9 cellular contexts compared by ENCODE assay signal in the genomic region with DNA sequence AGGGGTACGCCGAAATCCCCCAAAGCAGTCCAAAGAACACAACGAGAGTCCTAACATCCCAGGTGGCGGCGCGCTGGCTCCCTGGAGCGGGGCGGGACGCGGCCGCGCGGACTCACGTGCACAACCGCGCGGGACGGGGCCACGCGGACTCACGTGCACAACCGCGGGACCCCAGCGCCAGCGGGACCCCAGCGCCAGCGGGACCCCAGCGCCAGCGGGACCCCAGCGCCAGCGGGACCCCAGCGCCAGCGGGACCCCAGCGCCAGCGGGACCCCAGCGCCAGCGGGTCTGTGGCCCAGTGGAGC. TPM values are rescaled to one million over a fixed set of nuclear protein-coding genes. Genes with fewer than 3 reads are reported as not detected.
DNase-seq lines count a peak whose midpoint lies in the region; ATAC-seq and TF ChIP-seq lines count a peak whose summit lies in the region.
"Not testable (repeated sequence)": the region's sequence is repeated elsewhere in the genome, so short reads cannot be mapped to it uniquely, and the experiment has no call there.
"Had no signal": no experiment of that assay in that cellular context is flagged by ENCODE, and none has a peak within 500 bp of the region (broad histone marks: within the 10 kb centered on the region; RNA-seq: fewer than 3 reads in every experiment).

No MANE protein-coding gene starts in this region.

- peaks cover 24 to 38% (median 37%) of the 10 kb centered on the region in 3 donors for H3K27me3 Mint-ChIP-seq in CD14-positive monocyte (ENCODE audit: low read depth in 3 of 3)
- peaks cover 26% of the 10 kb centered on the region for H3K27me3 Mint-ChIP-seq in activated CD4-positive, alpha-beta T cell treated with anti-CD3 and anti-CD28 coated beads, Interleukin-2, amount 10 ng/mL, durations not matched to agents 7 days and 5 days
- peaks cover 19% of the 10 kb centered on the region for H3K27me3 Mint-ChIP-seq in activated naive CD8-positive, alpha-beta T cell treated with anti-CD3 and anti-CD28 coated beads, Interleukin-2, amount 10 ng/mL, durations not matched to agents 7 days and 5 days

- H3K4me3 Mint-ChIP-seq in CD14-positive monocyte: peak overlapping the region; percentile 99 to 100
- H3K4me3 Mint-ChIP-seq in activated CD4-positive, alpha-beta T cell treated with anti-CD3 and anti-CD28 coated beads, Interleukin-2, amount 10 ng/mL, durations not matched to agents 7 days and 5 days: peak overlapping the region; percentile 64
- peak overlapping the region; percentile 89 for H3K4me3 Mint-ChIP-seq in activated naive CD8-positive, alpha-beta T cell treated with anti-CD3 and anti-CD28 coated beads, Interleukin-2, amount 10 ng/mL, durations not matched to agents 7 days and 5 days

- not testable (repeated sequence) for BruUV-seq in IMR-90 (replicated peaks; lab: Mats Ljungman, UMichigan)

- DNase-seq in CD14-positive monocyte (ENCODE audit: low spot score); IMR-90; activated CD4-positive, alpha-beta T cell treated with anti-CD3 and anti-CD28 coated beads, Interleukin-2, amount 10 ng/mL, durations not matched to agents 7 days and 5 days; activated naive CD8-positive, alpha-beta T cell treated with anti-CD3 and anti-CD28 coated beads, Interleukin-2, amount 10 ng/mL, durations not matched to agents 7 days and 5 days; esophagus muscularis mucosa (ENCODE audit: extremely low spot score); neuronal stem cell (ENCODE audit: low spot score); stomach: not testable (repeated sequence)
- peak; percentile 34 for DNase-seq in left kidney (ENCODE audit: low read depth, low spot score)

- H4K8ac ChIP-seq in IMR-90 (ENCODE audit: low read depth in 2 of 2, low read length in 2 of 2); neuronal stem cell (ENCODE audit: low read depth, low read length): not testable (repeated sequence)

- H3K36me3 ChIP-seq in IMR-90 (ENCODE audit: control insufficient read depth, insufficient read depth, low read length); esophagus muscularis mucosa; neuronal stem cell (replicated peaks in 1 of 2; ENCODE audit: control insufficient read depth in 2 of 2, insufficient read depth in 2 of 2, low read length in 2 of 2); stomach: not testable (repeated sequence)

- H3K18ac ChIP-seq in IMR-90 (ENCODE audit: low read depth, low read length): not testable (repeated sequence)
- H3K18ac ChIP-seq in neuronal stem cell (ENCODE audit: low read length): peak overlapping the region; percentile 39

- TF ChIP-seq RAD21 in IMR-90 (IDR thresholded peaks at IDR 0.05; ENCODE audit: low read length): not testable (repeated sequence)

- not testable (repeated sequence) for H3K9me3 ChIP-seq in IMR-90 (ENCODE audit: control insufficient read depth, insufficient read depth, low read length); esophagus muscularis mucosa; neuronal stem cell (replicated peaks in 1 of 2; ENCODE audit: control insufficient read depth in 2 of 2, insufficient read depth in 1 of 2, low read depth in 1 of 2, low read length in 2 of 2); stomach

- intact Hi-C loops in CD14-positive monocyte (cut with micrococcal nuclease): loop anchor here in 1 of 2 donors (10.0 kb wide), 1 partner anchor 68 kb away; a partner anchor contains a TSS
- intact Hi-C loops in IMR-90 (cut with micrococcal nuclease); esophagus muscularis mucosa (cut with DNase I): not testable (repeated sequence)
- intact Hi-C loops in stomach (cut with DNase I; ENCODE audit: low total_unique reads): loop anchor here (10.0 kb wide), 1 partner anchor 198 kb away; no protein-coding TSS in a partner anchor

- H3K4me1 Mint-ChIP-seq in CD14-positive monocyte: peaks cover 45% of the 10 kb centered on the region
- H3K4me1 Mint-ChIP-seq in activated CD4-positive, alpha-beta T cell treated with anti-CD3 and anti-CD28 coated beads, Interleukin-2, amount 10 ng/mL, durations not matched to agents 7 days and 5 days: peaks cover 29% of the 10 kb centered on the region
- peaks cover 24% of the 10 kb centered on the region for H3K4me1 Mint-ChIP-seq in activated naive CD8-positive, alpha-beta T cell treated with anti-CD3 and anti-CD28 coated beads, Interleukin-2, amount 10 ng/mL, durations not matched to agents 7 days and 5 days

- H3K27me3 ChIP-seq in IMR-90 (ENCODE audit: control insufficient read depth, insufficient read depth, low read length) (peaks cover 51% of the 10 kb centered on the region), esophagus muscularis mucosa (peaks cover 0 to 71% (median 27%) of the 10 kb centered on the region in 4 donors), neuronal stem cell (ENCODE audit: control insufficient read depth in 3 of 3, insufficient read depth in 3 of 3, low read depth in 1 of 3, low read length in 3 of 3) (peaks cover 53 to 77% (median 67%) of the 10 kb centered on the region in 3 experiments), stomach (peaks cover 0 to 69% (median 37%) of the 10 kb centered on the region in 3 donors)

- H2AK5ac ChIP-seq in IMR-90 (ENCODE audit: low read depth, low read length); neuronal stem cell (ENCODE audit: low read depth, low read length): not testable (repeated sequence)

- not testable (repeated sequence) for H3K9ac ChIP-seq in IMR-90 (ENCODE audit: low read depth, low read length); neuronal stem cell (ENCODE audit: low read depth, low read length, poor library complexity)

- POLR2A ChIA-PET in IMR-90 (lab: Charles Lee; ENCODE audit: unreplicated experiment); activated CD4-positive, alpha-beta T cell treated with anti-CD3 and anti-CD28 coated beads, Interleukin-2, amount 10 ng/mL, durations not matched to agents 7 days and 5 days (lab: Charles Lee): not testable (repeated sequence)
- POLR2A ChIA-PET in activated naive CD8-positive, alpha-beta T cell treated with anti-CD3 and anti-CD28 coated beads, Interleukin-2, amount 10 ng/mL, durations not matched to agents 7 days and 5 days (lab: Charles Lee): interaction anchor here (1.8 to 2.9 kb wide), 2 partner anchors 12 to 193 kb away, joined by 6 to 23 read pairs; a partner anchor contains a TSS

- H2BK15ac ChIP-seq in IMR-90 (ENCODE audit: low read depth, low read length); neuronal stem cell (ENCODE audit: low read length): not testable (repeated sequence)

- CTCF ChIA-PET in IMR-90 (lab: Yijun Ruan, JAX): not testable (repeated sequence)
- CTCF ChIA-PET in activated CD4-positive, alpha-beta T cell treated with anti-CD3 and anti-CD28 coated beads, Interleukin-2, amount 10 ng/mL, durations not matched to agents 7 days and 5 days (lab: Charles Lee): interaction anchor here (1.3 kb wide), 1 partner anchor 8 kb away, joined by 3 read pairs; no protein-coding TSS in a partner anchor

- not testable (repeated sequence) for H2BK20ac ChIP-seq in IMR-90 (ENCODE audit: low read depth, low read length)

- H4K20me1 ChIP-seq in IMR-90 (ENCODE audit: insufficient read depth, low read length): not testable (repeated sequence)

- H2BK5ac ChIP-seq in IMR-90 (ENCODE audit: low read depth, low read length, poor library complexity, severe bottlenecking); neuronal stem cell (ENCODE audit: low read length): not testable (repeated sequence)

- not testable (repeated sequence) for H3K9me3 Mint-ChIP-seq in CD14-positive monocyte; activated CD4-positive, alpha-beta T cell treated with anti-CD3 and anti-CD28 coated beads, Interleukin-2, amount 10 ng/mL, durations not matched to agents 7 days and 5 days; activated naive CD8-positive, alpha-beta T cell treated with anti-CD3 and anti-CD28 coated beads, Interleukin-2, amount 10 ng/mL, durations not matched to agents 7 days and 5 days

- TF ChIP-seq CTCF in CD14-positive monocyte (IDR thresholded peaks at IDR 0.05); IMR-90 (conservative IDR thresholded peaks at IDR 0.05; ENCODE audit: low read depth, low read length); esophagus muscularis mucosa (IDR thresholded peaks at IDR 0.05); stomach (IDR thresholded peaks at IDR 0.05): not testable (repeated sequence)

- not testable (repeated sequence) for H4K5ac ChIP-seq in IMR-90 (ENCODE audit: low read depth, low read length)

- peak overlapping the region in 4 of 7 donors; percentile 10 to 82 (median 52) for H3K27ac Mint-ChIP-seq in CD14-positive monocyte
- peak overlapping the region; percentile 79 for H3K27ac Mint-ChIP-seq in activated CD4-positive, alpha-beta T cell treated with anti-CD3 and anti-CD28 coated beads, Interleukin-2, amount 10 ng/mL, durations not matched to agents 7 days and 5 days
- H3K27ac Mint-ChIP-seq in activated naive CD8-positive, alpha-beta T cell treated with anti-CD3 and anti-CD28 coated beads, Interleukin-2, amount 10 ng/mL, durations not matched to agents 7 days and 5 days: peak overlapping the region; percentile 86

- not testable (repeated sequence) for TF ChIP-seq POLR2A in IMR-90 (IDR thresholded peaks at IDR 0.05; ENCODE audit: low read depth, low read length); esophagus muscularis mucosa (IDR thresholded peaks at IDR 0.05; ENCODE audit: low read depth); stomach (IDR thresholded peaks at IDR 0.05)

- not testable (repeated sequence) for H2BK120ac ChIP-seq in IMR-90 (ENCODE audit: low read depth, low read length); neuronal stem cell (ENCODE audit: low read depth, low read length)

- not testable (repeated sequence) for H3K56ac ChIP-seq in IMR-90 (ENCODE audit: extremely low read depth, insufficient read depth, low read length)

- not testable (repeated sequence) for H2BK12ac ChIP-seq in neuronal stem cell (ENCODE audit: low read length)

- H2AFZ ChIP-seq in IMR-90 (replicated peaks; ENCODE audit: low read length, poor library complexity): peak overlapping the region; percentile 16
- H2AFZ ChIP-seq in neuronal stem cell (ENCODE audit: low read length): not testable (repeated sequence)

- dilution Hi-C loops in IMR-90 (cut with HindIII; ENCODE audit: low sequenced_read_pairs, unreplicated experiment): not testable (repeated sequence)

- H3K4me2 ChIP-seq in IMR-90 (ENCODE audit: low read depth, low read length): not testable (repeated sequence)
- peak overlapping the region; percentile 39 for H3K4me2 ChIP-seq in neuronal stem cell (ENCODE audit: insufficient read depth, low read length, poor library complexity, severe bottlenecking)

- H3K14ac ChIP-seq in IMR-90 (replicated peaks; ENCODE audit: low read depth, low read length); neuronal stem cell (ENCODE audit: low read length): not testable (repeated sequence)

- H3K36me3 Mint-ChIP-seq in CD14-positive monocyte: peaks cover 7 to 20% of the 10 kb centered on the region in 2 donors
- H3K36me3 Mint-ChIP-seq in activated CD4-positive, alpha-beta T cell treated with anti-CD3 and anti-CD28 coated beads, Interleukin-2, amount 10 ng/mL, durations not matched to agents 7 days and 5 days (ENCODE audit: low read depth); activated naive CD8-positive, alpha-beta T cell treated with anti-CD3 and anti-CD28 coated beads, Interleukin-2, amount 10 ng/mL, durations not matched to agents 7 days and 5 days: not testable (repeated sequence)

- H3K23ac ChIP-seq in IMR-90 (ENCODE audit: low read depth, low read length); neuronal stem cell (ENCODE audit: low read depth, low read length, poor library complexity): not testable (repeated sequence)

- H3K4me3 ChIP-seq in IMR-90 (ENCODE audit: insufficient read depth, low read depth, low read length); neuronal stem cell (ENCODE audit: low read length in 2 of 2): not testable (repeated sequence)
- H3K4me3 ChIP-seq in esophagus muscularis mucosa (peak overlapping the region; percentile 50 to 61 (median 53)), stomach (peak overlapping the region in 3 of 4 donors; percentile 46 to 56 (median 54))

- H2AK9ac ChIP-seq in IMR-90 (replicated peaks; ENCODE audit: low read depth, low read length, poor library complexity): not testable (repeated sequence)

- WGBS in IMR-90 (ENCODE audit: extremely low coverage in 2 of 2, insufficient read length in 1 of 2), 2 experiments: 21% methylated on average over 5 of the region's 37 CpGs; no CpG with 5 or more reads in 1 of the 2 experiments
- 65% methylated on average over 9 of the region's 37 CpGs for WGBS in esophagus muscularis mucosa
- no CpG with 5 or more reads among the region's 37 CpGs for WGBS in neuronal stem cell (ENCODE audit: extremely low coverage in 2 of 2, insufficient read length in 2 of 2, insufficient replicate concordance in 1 of 2), 2 donors
- 44 to 64% (median 48%) methylated on average over 26 to 37 of the region's 37 CpGs for WGBS in stomach, 5 donors

- ATAC-seq in IMR-90 (ENCODE audit: low read depth); activated naive CD8-positive, alpha-beta T cell treated with anti-CD3 and anti-CD28 coated beads, Interleukin-2, amount 10 ng/mL, durations not matched to agents 7 days and 5 days (ENCODE audit: low read depth): not testable (repeated sequence)

- H4K91ac ChIP-seq in IMR-90 (ENCODE audit: insufficient read depth, low read depth, low read length); neuronal stem cell (ENCODE audit: low read depth, low read length, poor library complexity): not testable (repeated sequence)

- TF ChIP-seq EP300 in esophagus muscularis mucosa (IDR thresholded peaks at IDR 0.05); stomach (IDR thresholded peaks at IDR 0.05): not testable (repeated sequence)

- in situ Hi-C loops in IMR-90 (cut with MboI; ENCODE audit: low sequenced_read_pairs): not testable (repeated sequence)

- H3K4me1 ChIP-seq in IMR-90 (ENCODE audit: control insufficient read depth, insufficient read depth, low read length): not testable (repeated sequence)
- H3K4me1 ChIP-seq in esophagus muscularis mucosa (peaks cover 23 to 46% (median 36%) of the 10 kb centered on the region in 4 donors), neuronal stem cell (ENCODE audit: control insufficient read depth in 2 of 2, insufficient read depth in 1 of 2, low read depth in 1 of 2, low read length in 2 of 2) (peaks cover 3 to 12% of the 10 kb centered on the region in 2 donors), stomach (peaks cover 28 to 55% (median 44%) of the 10 kb centered on the region in 4 donors)

- H3K27ac ChIP-seq in IMR-90 (ENCODE audit: insufficient read depth, low read length); esophagus muscularis mucosa (replicated peaks in 1 of 4); neuronal stem cell (replicated peaks; ENCODE audit: low read length); stomach: not testable (repeated sequence)

- not testable (repeated sequence) for H3K79me1 ChIP-seq in IMR-90 (ENCODE audit: low read depth in 1 of 2, low read length in 2 of 2); neuronal stem cell (ENCODE audit: low read depth, low read length)

- not testable (repeated sequence) for H3K9me1 ChIP-seq in IMR-90 (ENCODE audit: insufficient read depth, low read length)

- not testable (repeated sequence) for H3K4ac ChIP-seq in IMR-90 (ENCODE audit: low read depth, low read length); neuronal stem cell (ENCODE audit: low read length)

RNA-seq across cellular contexts. Expression of a gene that starts 3.6 kb away (rescaled TPM):
- 1 to 10 TPM in 1 of 2 donors, under 1 TPM in 1; 0.77 to 1.5 TPM for polyA plus RNA-seq in CD14-positive monocyte
- total RNA-seq in IMR-90 (2012; rRNA removed): under 0.01 TPM in 2 replicates
- polyA plus RNA-seq in IMR-90 (2012; rRNA removed): 0.09 and 0.19 TPM in 2 replicates
- polyA plus RNA-seq in IMR-90 (2012; cell fraction: cytosol; rRNA removed): 0.15 TPM in 1 of 2 replicates, not detected in the other
- polyA plus RNA-seq in IMR-90 (2012; cell fraction: nucleus; rRNA removed; ENCODE audit: low replicate concordance): 1.3 and 2.0 TPM in 2 replicates
- under 1 TPM; 0.42 to 0.65 TPM for total RNA-seq in activated CD4-positive, alpha-beta T cell treated with anti-CD3 and anti-CD28 coated beads, Interleukin-2, amount 10 ng/mL, durations not matched to agents 7 days and 5 days
- total RNA-seq in activated naive CD8-positive, alpha-beta T cell treated with anti-CD3 and anti-CD28 coated beads, Interleukin-2, amount 10 ng/mL, durations not matched to agents 7 days and 5 days: 1 to 10 TPM; 1.2 to 1.8 TPM
- total RNA-seq in esophagus muscularis mucosa: under 1 TPM in 3 of 4 donors, not detected in 1; 0.33 to 0.71 (median 0.63) TPM
- polyA plus RNA-seq in neuronal stem cell (2013, experiment 1 of 2): 0.25 TPM
- 0.24 TPM for polyA plus RNA-seq in neuronal stem cell (2013, experiment 2 of 2)
- total RNA-seq in stomach: 10 to 100 TPM in 1 of 5 donors, 1 to 10 TPM in 2, not detected in 2; 1.8 to 44.3 (median 7.0) TPM
- polyA plus RNA-seq in stomach: 1 to 10 TPM in 1 of 3 donors, under 1 TPM in 1, not detected in 1; 0.37 to 1.3 TPM
- total RNA-seq: SJSA1 had no signal

RNA-seq across cellular contexts. Expression of a gene that starts 19.1 kb away (rescaled TPM):
- polyA plus RNA-seq in CD14-positive monocyte (1 to 10 TPM; 5.0 to 7.0 TPM), IMR-90 (2012; rRNA removed) (38.8 and 39.0 TPM in 2 replicates), stomach (1 to 10 TPM; 5.3 to 10.0 (median 7.0) TPM)
- total RNA-seq in IMR-90 (2012; rRNA removed) (9.7 and 10.0 TPM in 2 replicates), esophagus muscularis mucosa (10 to 100 TPM; 22.4 to 40.4 (median 29.2) TPM), stomach (10 to 100 TPM in 4 of 5 donors, 1 to 10 TPM in 1; 7.0 to 92.9 (median 39.7) TPM)
- polyA plus RNA-seq in IMR-90 (2012; cell fraction: cytosol; rRNA removed): 27.5 and 45.0 TPM in 2 replicates
- 25.5 and 57.7 TPM in 2 replicates for polyA plus RNA-seq in IMR-90 (2012; cell fraction: nucleus; rRNA removed; ENCODE audit: low replicate concordance)
- total RNA-seq in activated CD4-positive, alpha-beta T cell treated with anti-CD3 and anti-CD28 coated beads, Interleukin-2, amount 10 ng/mL, durations not matched to agents 7 days and 5 days: 10 to 100 TPM; 19.4 to 21.4 TPM
- total RNA-seq in activated naive CD8-positive, alpha-beta T cell treated with anti-CD3 and anti-CD28 coated beads, Interleukin-2, amount 10 ng/mL, durations not matched to agents 7 days and 5 days: 10 to 100 TPM; 21.5 to 23.2 TPM
- polyA plus RNA-seq in neuronal stem cell (2013, experiment 1 of 2): 9.2 TPM
- polyA plus RNA-seq in neuronal stem cell (2013, experiment 2 of 2): 9.4 TPM

RNA-seq across cellular contexts. Expression of a gene that starts 19.5 kb away (rescaled TPM):
- polyA plus RNA-seq in CD14-positive monocyte (10 to 100 TPM; 20.6 to 28.6 TPM), IMR-90 (2012; rRNA removed) (33.9 and 38.0 TPM in 2 replicates), stomach (10 to 100 TPM; 13.1 to 14.9 (median 14.4) TPM)
- total RNA-seq in IMR-90 (2012; rRNA removed) (38.0 and 49.8 TPM in 2 replicates), esophagus muscularis mucosa (10 to 100 TPM; 28.5 to 35.7 (median 32.7) TPM), stomach (100 to 1,000 TPM in 2 of 5 donors, 10 to 100 TPM in 3; 26.3 to 146 (median 92.0) TPM)
- polyA plus RNA-seq in IMR-90 (2012; cell fraction: cytosol; rRNA removed): 19.3 and 25.5 TPM in 2 replicates
- 41.2 and 65.5 TPM in 2 replicates for polyA plus RNA-seq in IMR-90 (2012; cell fraction: nucleus; rRNA removed; ENCODE audit: low replicate concordance)
- total RNA-seq in activated CD4-positive, alpha-beta T cell treated with anti-CD3 and anti-CD28 coated beads, Interleukin-2, amount 10 ng/mL, durations not matched to agents 7 days and 5 days: 10 to 100 TPM; 37.6 to 46.3 TPM
- total RNA-seq in activated naive CD8-positive, alpha-beta T cell treated with anti-CD3 and anti-CD28 coated beads, Interleukin-2, amount 10 ng/mL, durations not matched to agents 7 days and 5 days: 10 to 100 TPM; 49.8 to 51.8 TPM
- 28.2 TPM for polyA plus RNA-seq in neuronal stem cell (2013, experiment 1 of 2)
- 29.4 TPM for polyA plus RNA-seq in neuronal stem cell (2013, experiment 2 of 2)
